13 cellular contexts compared by ENCODE assay signal in genomic region chr15:31234815-31235214, GRCh38.
"Had no signal": no experiment of that assay in that cellular context is flagged by ENCODE, and none has a peak within 500 bp of the region (broad histone marks: within the 10 kb centered on the region; RNA-seq: fewer than 3 reads in every experiment).

No MANE protein-coding gene starts in this region.

- H3K4me3 ChIP-seq: body of pancreas, lower lobe of right lung had no signal

- H3K27ac Mint-ChIP-seq: activated naive CD8-positive, alpha-beta T cell treated with anti-CD3 and anti-CD28 coated beads for 36 hours; activated T-helper 1 cell treated with anti-CD3 and anti-CD28 coated beads, Interleukin-12 subunit alpha, Interleukin-12 subunit beta, Interleukin-2, Interleukin-4 antibody, amounts not matched to agents 30 ng/mL and 10 ng/mL and 1 ng/mL, durations not matched to agents 14 hours and 24 hours and 36 hours; nephron progenitor cell; T-helper 1 cell treated with Interleukin-12 subunit alpha and Interleukin-12 subunit beta and Interleukin-4 antibody, amounts not matched to agents 30 μg/mL and 1 μg/mL, for 36 hours had no signal

- H3K4me3 Mint-ChIP-seq: activated naive CD8-positive, alpha-beta T cell treated with anti-CD3 and anti-CD28 coated beads for 36 hours; activated T-helper 1 cell treated with anti-CD3 and anti-CD28 coated beads, Interleukin-12 subunit alpha, Interleukin-12 subunit beta, Interleukin-2, Interleukin-4 antibody, amounts not matched to agents 30 ng/mL and 10 ng/mL and 1 ng/mL, durations not matched to agents 14 hours and 24 hours and 36 hours; nephron progenitor cell; T-helper 1 cell treated with Interleukin-12 subunit alpha and Interleukin-12 subunit beta and Interleukin-4 antibody, amounts not matched to agents 30 μg/mL and 1 μg/mL, for 36 hours had no signal

- H3K9me3 Mint-ChIP-seq: activated naive CD8-positive, alpha-beta T cell treated with anti-CD3 and anti-CD28 coated beads for 36 hours; activated T-helper 1 cell treated with anti-CD3 and anti-CD28 coated beads, Interleukin-12 subunit alpha, Interleukin-12 subunit beta, Interleukin-2, Interleukin-4 antibody, amounts not matched to agents 30 ng/mL and 10 ng/mL and 1 ng/mL, durations not matched to agents 14 hours and 24 hours and 36 hours; nephron progenitor cell had no signal

- H3K27me3 Mint-ChIP-seq: activated naive CD8-positive, alpha-beta T cell treated with anti-CD3 and anti-CD28 coated beads for 36 hours had no signal

- H3K27me3 ChIP-seq: body of pancreas had no signal

- H3K36me3 Mint-ChIP-seq: activated naive CD8-positive, alpha-beta T cell treated with anti-CD3 and anti-CD28 coated beads for 36 hours had no signal

- DNase-seq: activated CD4-positive, alpha-beta T cell treated with anti-CD3 and anti-CD28 coated beads, Interleukin-2, amount 50 U/mL, for 4 hours; activated naive CD4-positive, alpha-beta T cell; activated naive CD8-positive, alpha-beta T cell treated with anti-CD3 and anti-CD28 coated beads for 36 hours; body of pancreas; cortex of kidney; effector CD4-positive, alpha-beta T cell; lower lobe of right lung; midbrain; nephron progenitor cell; nucleus accumbens; stimulated activated naive CD4-positive, alpha-beta T cell had no signal

- H3K9me3 ChIP-seq: body of pancreas, lower lobe of right lung had no signal

- ATAC-seq: body of pancreas had no signal

- H3K36me3 ChIP-seq: lower lobe of right lung had no signal
